23 cellular contexts compared by ENCODE assay signal in the genomic region with DNA sequence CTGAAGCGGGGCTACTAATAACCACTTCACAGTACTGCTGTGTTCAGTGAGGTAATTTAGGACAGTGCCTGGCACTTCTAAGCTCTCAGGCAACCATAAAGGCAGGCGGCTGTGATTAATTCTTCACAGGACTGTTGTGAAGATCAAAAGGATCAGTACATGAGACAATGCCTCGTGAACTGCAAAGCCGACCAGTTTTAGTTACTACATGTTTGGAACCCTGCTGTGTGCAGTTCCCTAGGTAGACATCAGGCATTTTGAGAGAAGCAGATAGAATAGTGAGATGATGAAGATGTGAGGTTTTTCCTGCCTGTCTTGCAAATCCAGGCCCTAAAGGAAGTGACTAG. TPM values are rescaled to one million over a fixed set of nuclear protein-coding genes. Genes with fewer than 3 reads are reported as not detected.
A peak's percentile ranks its signal among the peaks of the same experiment; 100 is the strongest.
DNase-seq lines count a peak whose midpoint lies in the region; ATAC-seq and TF ChIP-seq lines count a peak whose summit lies in the region.
"Had no signal": no experiment of that assay in that cellular context is flagged by ENCODE, and none has a peak within 500 bp of the region (broad histone marks: within the 10 kb centered on the region; RNA-seq: fewer than 3 reads in every experiment).

No MANE protein-coding gene starts in this region.

- POLR2A ChIA-PET in RWPE1 (lab: Yijun Ruan, JAX; ENCODE audit: low non-redundant PET) = no interaction called here

- H3K27me3 ChIP-seq in dorsolateral prefrontal cortex (no peaks in the 10 kb centered on the region), trophoblast cell (ENCODE audit: insufficient read depth, low read length) (no peaks in the 10 kb centered on the region)
- H3K27me3 ChIP-seq: vagina had no signal

- DNase-seq in NCI-H2171 treated with DMSO at 0.1 percent for 48 hours (lab: John Stamatoyannopoulos, UW) = peak; percentile 12
- DNase-seq in NCI-H2171 (lab: John Stamatoyannopoulos, UW) = no peak
- DNase-seq in NCI-H69 (lab: John Stamatoyannopoulos, UW) = peak; percentile 40
- DNase-seq in dorsolateral prefrontal cortex = no peak
- peak in 1 of 2 donors; percentile 58 for DNase-seq in trophoblast cell
- no peak for DNase-seq in RWPE1 (ENCODE audit: low spot score)
- DNase-seq: activated CD4-positive, alpha-beta T cell treated with anti-CD3 and anti-CD28 coated beads, Interleukin-2, amount 50 U/mL, for 4 hours; activated gamma-delta T cell; amniotic stem cell; effector memory CD4-positive, alpha-beta T cell; glutamatergic neuron; mammary epithelial cell; NCI-H1436 treated with DMSO at 0.1 percent for 48 hours; NCI-H226; psoas muscle; SHP77 treated with DMSO at 0.1 percent for 48 hours; stimulated activated CD4-positive, alpha-beta T cell treated with anti-CD3 and anti-CD28 coated beads, Interleukin-4, amount 100 ng/mL, for 4 hours; T-helper 1 cell had no signal

- no peak overlapping the region for H4K12ac ChIP-seq in trophoblast cell (ENCODE audit: low read depth, low read length)

- TF ChIP-seq CTCF in dorsolateral prefrontal cortex (IDR thresholded peaks at IDR 0.05 in 54 of 56, conservative IDR thresholded peaks at IDR 0.05 in 2 of 56; ENCODE audit: low read depth in 1 of 56, partially characterized antibody in 56 of 56) = no peak
- TF ChIP-seq CTCF in RWPE1 (conservative IDR thresholded peaks at IDR 0.05; ENCODE audit: low read depth) = no peak

- H2BK5ac ChIP-seq in trophoblast cell (ENCODE audit: low read depth, low read length, poor library complexity) = no peak overlapping the region

- no peak overlapping the region for H3K4ac ChIP-seq in trophoblast cell (ENCODE audit: low read depth, low read length)

- H2AFZ ChIP-seq in trophoblast cell (ENCODE audit: insufficient read depth, low read length, poor library complexity) = no peak overlapping the region
- H2AFZ ChIP-seq: GM23338 had no signal

- no peak overlapping the region for H2AK5ac ChIP-seq in trophoblast cell (ENCODE audit: low read length)

- no peak overlapping the region for H3K9ac ChIP-seq in trophoblast cell (ENCODE audit: low read length)

- no CpG with 5 or more reads among the region's 4 CpGs for WGBS in trophoblast cell (ENCODE audit: extremely low coverage, insufficient coverage, insufficient read length)

- peak overlapping the region in 1 of 59 donors; percentile 20 for H3K4me3 ChIP-seq in dorsolateral prefrontal cortex
- H3K4me3 ChIP-seq in trophoblast cell (ENCODE audit: low read depth, low read length) = no peak overlapping the region
- H3K4me3 ChIP-seq: GM23338, psoas muscle, smooth muscle cell, vagina had no signal

- H3K36me3 ChIP-seq in trophoblast cell (ENCODE audit: control insufficient read depth in 1 of 2, insufficient read depth in 2 of 2, low read length in 2 of 2) = no peaks in the 10 kb centered on the region
- H3K36me3 ChIP-seq: vagina had no signal

- no peak overlapping the region for H4K91ac ChIP-seq in trophoblast cell (ENCODE audit: low read depth, low read length)

- no peaks in the 10 kb centered on the region for H3K79me2 ChIP-seq in trophoblast cell (ENCODE audit: control insufficient read depth, insufficient read depth, low read length, poor library complexity)

- no peak overlapping the region for H2BK12ac ChIP-seq in trophoblast cell (ENCODE audit: low read length)

- peak overlapping the region; percentile 14 for H3K18ac ChIP-seq in trophoblast cell (ENCODE audit: low read length)

- ATAC-seq in HG02610 (IDR thresholded peaks at IDR 0.05; ENCODE audit: unreplicated experiment) (no peak), HG02852 (IDR thresholded peaks at IDR 0.05; ENCODE audit: unreplicated experiment) (no peak)
- ATAC-seq: GM23338 had no signal

- no peak overlapping the region for H3K4me2 ChIP-seq in trophoblast cell (ENCODE audit: low read length)
- H3K4me2 ChIP-seq: GM23338, smooth muscle cell had no signal

- H2BK120ac ChIP-seq in trophoblast cell (ENCODE audit: insufficient read depth, low read length, poor library complexity) = no peak overlapping the region

- H3K14ac ChIP-seq in trophoblast cell (ENCODE audit: low read length) = no peak overlapping the region

- H3K27ac ChIP-seq in dorsolateral prefrontal cortex (peak overlapping the region in 50 of 59 donors; percentile 1 to 86 (median 61)), trophoblast cell (ENCODE audit: low read depth, low read length) (no peak overlapping the region), RWPE1 (no peak overlapping the region)
- H3K27ac ChIP-seq: psoas muscle, vagina had no signal

- no peak overlapping the region for H4K8ac ChIP-seq in trophoblast cell (ENCODE audit: low read depth, low read length)

- H3K9me3 ChIP-seq in trophoblast cell (ENCODE audit: insufficient read depth, low read depth, low read length) = no peaks in the 10 kb centered on the region
- H3K9me3 ChIP-seq: psoas muscle, vagina had no signal

- peaks cover 2% of the 10 kb centered on the region for H3K79me1 ChIP-seq in trophoblast cell (ENCODE audit: low read length)

- CTCF ChIA-PET in RWPE1 (lab: Yijun Ruan, JAX) = no interaction called here

- intact Hi-C loops in dorsolateral prefrontal cortex (cut with DNase I) = no loop called here

- peaks cover 19 to 24% of the 10 kb centered on the region in 2 experiments for H3K4me1 ChIP-seq in trophoblast cell (ENCODE audit: control insufficient read depth in 1 of 2, insufficient read depth in 2 of 2, low read length in 2 of 2)
- H3K4me1 ChIP-seq: psoas muscle, vagina had no signal

- H3K23ac ChIP-seq in trophoblast cell (ENCODE audit: low read length) = no peak overlapping the region

RNA-seq across cellular contexts. Expression of a gene that starts 19.1 kb away (rescaled TPM):
- total RNA-seq in dorsolateral prefrontal cortex = 100 to 1,000 TPM in 103 of 120 experiments, 10 to 100 TPM in 17; 50.7 to 624 (median 173) TPM
- 69.8 and 75.6 TPM in 2 replicates for polyA plus RNA-seq in trophoblast cell (2013)

RNA-seq across cellular contexts. Expression of a gene that starts 44.7 kb away (rescaled TPM):
- 100 to 1,000 TPM in 75 of 120 experiments, 10 to 100 TPM in 45; 78.1 to 153 (median 103) TPM for total RNA-seq in dorsolateral prefrontal cortex
- polyA plus RNA-seq in trophoblast cell (2013) = 38.9 and 40.7 TPM in 2 replicates

Comparison
In these comparisons a context has a peak if more than half of its experiments do, and no peak if none do; other contexts are left out.
1. DNase-seq: peak in NCI-H2171 treated with DMSO at 0.1 percent for 48 hours (single experiment) and NCI-H69 (single experiment); none in NCI-H2171 (single experiment), dorsolateral prefrontal cortex (0 of 10) and RWPE1 (single experiment).
2. H3K27ac ChIP-seq: peak in dorsolateral prefrontal cortex (50 of 59); none in trophoblast cell (single experiment) and RWPE1 (single experiment).